In genomic region chr11:14288189-14288935, GRCh38 we compare ENCODE assay signal across 12 cellular contexts.
DNase-seq lines count a peak whose midpoint lies in the region; ATAC-seq and TF ChIP-seq lines count a peak whose summit lies in the region.
"Had no signal": no experiment of that assay in that cellular context is flagged by ENCODE, and none has a peak within 500 bp of the region (broad histone marks: within the 10 kb centered on the region; RNA-seq: fewer than 3 reads in every experiment).

No MANE protein-coding gene starts in this region.

- no TSS peak for BruUV-seq in A673 (replicated peaks; lab: Mats Ljungman, UMichigan)

- no peaks in the 10 kb centered on the region for H3K27me3 ChIP-seq in ascending aorta
- no peaks in the 10 kb centered on the region for H3K27me3 ChIP-seq in A673 (replicated peaks; ENCODE audit: insufficient read depth, low read depth, low read length, poor library complexity)

- H3K9me3 ChIP-seq in ascending aorta (no peaks in the 10 kb centered on the region), A673 (ENCODE audit: low read depth, low read length, poor library complexity, severe bottlenecking) (no peaks in the 10 kb centered on the region)

- peaks cover 5 to 14% of the 10 kb centered on the region in 2 donors for H3K36me3 ChIP-seq in ascending aorta
- H3K36me3 ChIP-seq in A673 (ENCODE audit: insufficient read depth, low read length, poor library complexity, severe bottlenecking): no peaks in the 10 kb centered on the region

- peak; percentile 47 for ATAC-seq in GM19351 (IDR thresholded peaks at IDR 0.05; ENCODE audit: unreplicated experiment)
- ATAC-seq in left lobe of liver: peak; percentile 36
- no peak for ATAC-seq in GM21737 (IDR thresholded peaks at IDR 0.05; ENCODE audit: unreplicated experiment)
- ATAC-seq in HG02840 (IDR thresholded peaks at IDR 0.05; ENCODE audit: low FRiP score, unreplicated experiment): no peak
- no peak for ATAC-seq in HG03039 (IDR thresholded peaks at IDR 0.05; ENCODE audit: unreplicated experiment)

- H3K27ac ChIP-seq in ascending aorta (peak overlapping the region; percentile 28 to 29), A673 (ENCODE audit: low read depth, low read length, poor library complexity, severe bottlenecking) (no peak overlapping the region)

- POLR2A ChIA-PET in A673 (lab: Charles Lee; ENCODE audit: low non-redundant PET): no interaction called here

- CTCF ChIA-PET in A673 (lab: Charles Lee): no interaction called here

- intact Hi-C loops in ascending aorta (cut with DNase I) (no loop called here), A673 (cut with micrococcal nuclease; ENCODE audit: unreplicated experiment) (no loop called here)

- no peaks in the 10 kb centered on the region for H3K4me1 ChIP-seq in ascending aorta
- no peaks in the 10 kb centered on the region for H3K4me1 ChIP-seq in A673 (ENCODE audit: insufficient read depth, low read length, poor library complexity, severe bottlenecking)

- DNase-seq in AG08395 (ENCODE audit: low spot score) (peak; percentile 71), ascending aorta (ENCODE audit: low spot score in 2 of 2) (no peak), left lobe of liver (ENCODE audit: low spot score) (no peak), A673 (ENCODE audit: low spot score) (no peak)
- DNase-seq: GDM1; left cardiac atrium; NCI-H2227 treated with DMSO at 0.1 percent for 48 hours; stimulated activated CD4-positive, alpha-beta T cell treated with anti-CD3 and anti-CD28 coated beads, Interleukin-2, amount 100 ng/mL, for 48 hours had no signal

- no peak overlapping the region for H3K4me3 ChIP-seq in ascending aorta
- no peak overlapping the region for H3K4me3 ChIP-seq in A673 (ENCODE audit: low read depth, low read length, poor library complexity, severe bottlenecking)

- no peak for TF ChIP-seq CTCF in ascending aorta (IDR thresholded peaks at IDR 0.05)
- TF ChIP-seq CTCF in A673 (conservative IDR thresholded peaks at IDR 0.05; ENCODE audit: low read depth, low read length): no peak

Comparison
In these comparisons a context has a peak if more than half of its experiments do, and no peak if none do; other contexts are left out.
1. ATAC-seq: peak in GM19351 (single experiment) and left lobe of liver (single experiment); none in GM21737 (single experiment), HG02840 (single experiment) and HG03039 (single experiment).